Comparison of ENCODE assay signal across 1 cellular context in the genomic region with DNA sequence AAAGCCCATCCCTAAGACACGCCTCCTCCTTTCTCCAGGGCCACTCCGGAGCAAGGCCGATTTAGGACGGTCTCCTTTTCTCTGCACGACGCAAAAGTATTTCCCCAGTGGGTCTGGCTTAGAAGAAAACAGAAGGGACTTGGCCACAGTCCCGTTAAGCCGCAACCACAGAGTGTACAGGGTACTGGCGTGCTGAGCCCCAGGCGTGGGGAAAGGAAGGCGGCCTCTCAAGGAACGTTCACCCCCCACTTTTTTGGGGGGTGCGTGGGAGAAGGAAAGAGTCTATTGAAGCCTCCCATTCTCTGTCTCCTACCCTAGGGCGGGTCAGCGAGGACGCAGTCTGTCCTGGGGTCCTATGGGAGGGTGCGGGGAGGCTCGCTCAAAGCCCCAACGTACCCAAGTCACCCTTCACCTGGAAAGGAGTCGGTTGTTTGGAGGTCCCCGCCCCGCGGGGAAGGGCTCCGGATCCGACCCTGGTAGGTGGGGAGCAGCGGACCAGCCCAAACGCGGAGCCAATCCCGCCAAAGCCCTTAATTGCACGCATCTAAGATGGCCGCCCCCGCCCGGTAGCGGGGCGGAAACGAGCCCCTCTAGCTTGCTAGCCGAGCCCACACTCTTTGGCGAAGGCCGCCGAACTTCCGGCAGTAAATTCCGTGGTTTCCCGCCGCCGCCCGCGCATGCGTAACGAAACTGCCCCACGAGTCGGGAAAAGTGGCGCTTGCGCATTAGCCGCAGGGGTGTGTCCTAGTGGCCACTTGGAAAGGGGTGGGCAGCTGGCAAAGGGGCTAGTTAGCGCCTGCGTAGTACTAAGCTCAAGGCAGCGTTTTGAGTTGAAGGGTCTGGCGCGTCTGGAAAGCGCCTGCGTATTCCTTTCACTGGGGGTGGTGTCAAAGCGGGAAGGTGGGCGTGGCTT.
TF ChIP-seq lines count a peak whose summit lies in the region.

A gene with protein sequence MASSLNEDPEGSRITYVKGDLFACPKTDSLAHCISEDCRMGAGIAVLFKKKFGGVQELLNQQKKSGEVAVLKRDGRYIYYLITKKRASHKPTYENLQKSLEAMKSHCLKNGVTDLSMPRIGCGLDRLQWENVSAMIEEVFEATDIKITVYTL (minus strand): TSS at position 434 of the 913 bp plus-strand sequence. CDS start 722 bp downstream, outside the sequence.

TF ChIP-seq in GM12878, 131 proteins besides CTCF, POLR2A, EP300 and RAD21 (continued from another document):
- TF ChIP-seq KAT2A (conservative IDR thresholded peaks at IDR 0.05; ENCODE audit: control insufficient read depth, low read depth, low read length) (no peak), ZZZ3 (IDR thresholded peaks at IDR 0.05; ENCODE audit: control insufficient read depth, insufficient read length, low read depth) (no peak), MTA3 (IDR thresholded peaks at IDR 0.05; ENCODE audit: borderline replicate concordance, low read length) (no peak), ZNF687 (IDR thresholded peaks at IDR 0.05) (no peak), KLF5 (IDR thresholded peaks at IDR 0.05; ENCODE audit: partially characterized antibody) (peak; percentile 82), RFX5 (IDR thresholded peaks at IDR 0.05; ENCODE audit: low read depth, low read length) (peak; percentile 40; the same call in 1 of the 2 replicates), NRF1 (conservative IDR thresholded peaks at IDR 0.05; ENCODE audit: low read depth, low read length) (peak; percentile 92), ETV6 (conservative IDR thresholded peaks at IDR 0.05 in 1 of 2, IDR thresholded peaks at IDR 0.05 in 1 of 2; ENCODE audit: borderline replicate concordance in 1 of 2, low read depth in 1 of 2) (peak in 1 of 2 experiments; percentile 65; a peak in 1 of 4 replicates), PML (IDR thresholded peaks at IDR 0.05; ENCODE audit: low read length) (peak; percentile 91), IRF4 (IDR thresholded peaks at IDR 0.05; ENCODE audit: low read depth, low read length) (no peak), HSF1 (IDR thresholded peaks at IDR 0.05; ENCODE audit: low read depth, low read length) (no peak), JUND (IDR thresholded peaks at IDR 0.05; ENCODE audit: low read depth, low read length) (0 out of 2 replicates have a peak, but pooled peaks have one; percentile 11), NBN (IDR thresholded peaks at IDR 0.05) (peak; percentile 94), DPF2 (IDR thresholded peaks at IDR 0.05) (0 out of 2 replicates have a peak, but pooled peaks have one; percentile 59), CBX5 (IDR thresholded peaks at IDR 0.05; ENCODE audit: low read depth) (no peak), BCL11A (IDR thresholded peaks at IDR 0.05; ENCODE audit: low read depth, low read length) (no peak), HDAC6 (IDR thresholded peaks at IDR 0.05; ENCODE audit: unreplicated experiment) (no peak), HDGF (IDR thresholded peaks at IDR 0.05) (peak; percentile 98), JUNB (IDR thresholded peaks at IDR 0.05) (no peak), RELA (IDR thresholded peaks at IDR 0.05; ENCODE audit: borderline replicate concordance, partially characterized antibody) (no peak), RUNX3 (IDR thresholded peaks at IDR 0.05; ENCODE audit: low read length) (peak; percentile 53), SMARCA5 (IDR thresholded peaks at IDR 0.05) (0 out of 2 replicates have a peak, but pooled peaks have one; percentile 81), NFYA (IDR thresholded peaks at IDR 0.05; ENCODE audit: borderline replicate concordance, low read depth, low read length) (no peak), FOS (IDR thresholded peaks at IDR 0.05; ENCODE audit: borderline replicate concordance, extremely low read depth, insufficient read length) (no peak), STAT1 (conservative IDR thresholded peaks at IDR 0.05) (no peak), PAX5 (IDR thresholded peaks at IDR 0.05; ENCODE audit: borderline replicate concordance, low read depth, low read length) (peak; percentile 6; the same call in 1 of the 2 replicates), POU2F2 (IDR thresholded peaks at IDR 0.05; ENCODE audit: borderline replicate concordance, low read depth, low read length) (0 out of 3 replicates have a peak, but pooled peaks have one; percentile 53)
- TF ChIP-seq, protein P1, sequence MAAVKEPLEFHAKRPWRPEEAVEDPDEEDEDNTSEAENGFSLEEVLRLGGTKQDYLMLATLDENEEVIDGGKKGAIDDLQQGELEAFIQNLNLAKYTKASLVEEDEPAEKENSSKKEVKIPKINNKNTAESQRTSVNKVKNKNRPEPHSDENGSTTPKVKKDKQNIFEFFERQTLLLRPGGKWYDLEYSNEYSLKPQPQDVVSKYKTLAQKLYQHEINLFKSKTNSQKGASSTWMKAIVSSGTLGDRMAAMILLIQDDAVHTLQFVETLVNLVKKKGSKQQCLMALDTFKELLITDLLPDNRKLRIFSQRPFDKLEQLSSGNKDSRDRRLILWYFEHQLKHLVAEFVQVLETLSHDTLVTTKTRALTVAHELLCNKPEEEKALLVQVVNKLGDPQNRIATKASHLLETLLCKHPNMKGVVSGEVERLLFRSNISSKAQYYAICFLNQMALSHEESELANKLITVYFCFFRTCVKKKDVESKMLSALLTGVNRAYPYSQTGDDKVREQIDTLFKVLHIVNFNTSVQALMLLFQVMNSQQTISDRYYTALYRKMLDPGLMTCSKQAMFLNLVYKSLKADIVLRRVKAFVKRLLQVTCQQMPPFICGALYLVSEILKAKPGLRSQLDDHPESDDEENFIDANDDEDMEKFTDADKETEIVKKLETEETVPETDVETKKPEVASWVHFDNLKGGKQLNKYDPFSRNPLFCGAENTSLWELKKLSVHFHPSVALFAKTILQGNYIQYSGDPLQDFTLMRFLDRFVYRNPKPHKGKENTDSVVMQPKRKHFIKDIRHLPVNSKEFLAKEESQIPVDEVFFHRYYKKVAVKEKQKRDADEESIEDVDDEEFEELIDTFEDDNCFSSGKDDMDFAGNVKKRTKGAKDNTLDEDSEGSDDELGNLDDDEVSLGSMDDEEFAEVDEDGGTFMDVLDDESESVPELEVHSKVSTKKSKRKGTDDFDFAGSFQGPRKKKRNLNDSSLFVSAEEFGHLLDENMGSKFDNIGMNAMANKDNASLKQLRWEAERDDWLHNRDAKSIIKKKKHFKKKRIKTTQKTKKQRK (IDR thresholded peaks at IDR 0.05; ENCODE audit: low read depth, low read length) = no peak
